In genomic region chr13:48580185-48580803, GRCh38 we compare ENCODE assay signal across 8 cellular contexts. TPM values are rescaled to one million over a fixed set of nuclear protein-coding genes. Genes with fewer than 3 reads are reported as not detected.
DNase-seq lines count a peak whose midpoint lies in the region; ATAC-seq and TF ChIP-seq lines count a peak whose summit lies in the region.

No MANE protein-coding gene starts in this region.

- POLR2A ChIA-PET in AG04450 (lab: Yijun Ruan, JAX), result interaction anchor here (0.7 to 1.0 kb wide), 3 partner anchors 13 to 48 kb away, joined by 3 to 6 read pairs (median 5); partner anchors contain the start of gene RCBTB2
- POLR2A ChIA-PET in naive thymus-derived CD4-positive, alpha-beta T cell (lab: Charles Lee), result interaction anchor here (0.6 to 2.5 kb wide), 13 partner anchors 47 to 461 kb away, joined by 3 to 27 read pairs (median 4); partner anchors contain the start of gene RCBTB2

- H3K4me3 ChIP-seq in AG04450 (ENCODE audit: low read depth, low read length) (no peak overlapping the region), epithelial cell of esophagus (ENCODE audit: low read length) (no peak overlapping the region)
- no peak overlapping the region for H3K4me3 ChIP-seq in naive thymus-derived CD4-positive, alpha-beta T cell (ENCODE audit: low read length)

- DNase-seq in AG04450 (ENCODE audit: low read depth, low spot score) (peak; percentile 11), GM20000 (ENCODE audit: low spot score) (no peak), NCI-H774 (lab: John Stamatoyannopoulos, UW) (peak; percentile 7), epithelial cell of esophagus (ENCODE audit: low read depth) (peak; percentile 70), mesenteric fat pad (ENCODE audit: low spot score) (no peak)
- peak; percentile 50 to 60 for DNase-seq in activated CD8-positive, alpha-beta memory T cell treated with anti-CD3 and anti-CD28 coated beads for 4 hours (ENCODE audit: low read depth in 2 of 2)
- peak; percentile 44 to 79 (median 61) for DNase-seq in naive thymus-derived CD4-positive, alpha-beta T cell
- DNase-seq in stimulated activated naive CD8-positive, alpha-beta T cell treated with anti-CD3 and anti-CD28 coated beads, Interleukin-15, amount 100 ng/mL, for 72 hours, result peak; percentile 39 to 45

- no peak overlapping the region for H3K27ac Mint-ChIP-seq in naive thymus-derived CD4-positive, alpha-beta T cell
- no peak overlapping the region for H3K27ac Mint-ChIP-seq in stimulated activated naive CD8-positive, alpha-beta T cell treated with anti-CD3 and anti-CD28 coated beads, Interleukin-15, amount 100 ng/mL, for 72 hours

- H3K36me3 Mint-ChIP-seq in naive thymus-derived CD4-positive, alpha-beta T cell, result peaks cover 0 to 2% (median 0%) of the 10 kb centered on the region in 5 donors

- peaks cover 0 to 25% (median 6%) of the 10 kb centered on the region in 7 donors for H3K4me1 Mint-ChIP-seq in naive thymus-derived CD4-positive, alpha-beta T cell
- H3K4me1 Mint-ChIP-seq in stimulated activated naive CD8-positive, alpha-beta T cell treated with anti-CD3 and anti-CD28 coated beads, Interleukin-15, amount 100 ng/mL, for 72 hours, result no peaks in the 10 kb centered on the region

- CTCF ChIA-PET in AG04450 (lab: Charles Lee), result interaction anchor here (0.5 to 9.5 kb wide), 82 partner anchors 8 to 588 kb away, joined by 3 to 182 read pairs (median 4); partner anchors contain the start of genes ITM2B, MED4, NUDT15 and RCBTB2
- CTCF ChIA-PET in naive thymus-derived CD4-positive, alpha-beta T cell (lab: Charles Lee), result interaction anchor here (0.6 to 7.7 kb wide), 29 partner anchors 10 to 608 kb away, joined by 3 to 126 read pairs (median 4); partner anchors contain the start of genes LPAR6 and NUDT15

- intact Hi-C loops in naive thymus-derived CD4-positive, alpha-beta T cell (cut with micrococcal nuclease), result loop anchor here (1.0 to 10.0 kb wide), 11 partner anchors 18 to 485 kb away; partner anchors contain the start of genes ITM2B (in 1 of the 2) and MED4 (in 1 of the 2)

- no peaks in the 10 kb centered on the region for H3K36me3 ChIP-seq in naive thymus-derived CD4-positive, alpha-beta T cell (ENCODE audit: control insufficient read depth in 2 of 3, insufficient read depth in 3 of 3, low read length in 3 of 3)

- no peak overlapping the region for H3K4me3 Mint-ChIP-seq in naive thymus-derived CD4-positive, alpha-beta T cell
- no peak overlapping the region for H3K4me3 Mint-ChIP-seq in stimulated activated naive CD8-positive, alpha-beta T cell treated with anti-CD3 and anti-CD28 coated beads, Interleukin-15, amount 100 ng/mL, for 72 hours

- peaks cover 0 to 6% of the 10 kb centered on the region in 2 donors for H3K4me1 ChIP-seq in naive thymus-derived CD4-positive, alpha-beta T cell (ENCODE audit: control insufficient read depth in 2 of 2, insufficient read depth in 2 of 2, low read length in 2 of 2)

- H3K27ac ChIP-seq in AG04450 (ENCODE audit: low read depth, low read length), result no peak overlapping the region
- no peak overlapping the region for H3K27ac ChIP-seq in naive thymus-derived CD4-positive, alpha-beta T cell (ENCODE audit: low read depth, low read length)

- ATAC-seq in naive thymus-derived CD4-positive, alpha-beta T cell, result peak; percentile 84
- ATAC-seq in stimulated activated naive CD8-positive, alpha-beta T cell treated with anti-CD3 and anti-CD28 coated beads, Interleukin-15, amount 100 ng/mL, for 72 hours, result no peak

- no peaks in the 10 kb centered on the region for H3K9me3 Mint-ChIP-seq in naive thymus-derived CD4-positive, alpha-beta T cell
- H3K9me3 Mint-ChIP-seq in stimulated activated naive CD8-positive, alpha-beta T cell treated with anti-CD3 and anti-CD28 coated beads, Interleukin-15, amount 100 ng/mL, for 72 hours, result no peaks in the 10 kb centered on the region

- no peaks in the 10 kb centered on the region for H3K9me3 ChIP-seq in AG04450 (ENCODE audit: control insufficient read depth, insufficient read depth, low read length)
- H3K9me3 ChIP-seq in naive thymus-derived CD4-positive, alpha-beta T cell (ENCODE audit: control insufficient read depth in 2 of 3, low read length in 3 of 3), result no peaks in the 10 kb centered on the region

- TF ChIP-seq CTCF in AG04450 (IDR thresholded peaks at IDR 0.05; ENCODE audit: low read depth, low read length) (peak; percentile 73), GM20000 (IDR thresholded peaks at IDR 0.05; ENCODE audit: extremely low read depth, missing control alignments) (peak; percentile 37), epithelial cell of esophagus (IDR thresholded peaks at IDR 0.05; ENCODE audit: insufficient read depth, low read depth, low read length, missing control alignments) (peak; percentile 70)

- H3K27me3 Mint-ChIP-seq in naive thymus-derived CD4-positive, alpha-beta T cell, result peaks cover 0 to 68% (median 3%) of the 10 kb centered on the region in 5 donors
- H3K27me3 Mint-ChIP-seq in stimulated activated naive CD8-positive, alpha-beta T cell treated with anti-CD3 and anti-CD28 coated beads, Interleukin-15, amount 100 ng/mL, for 72 hours, result peaks cover 75% of the 10 kb centered on the region

- H3K27me3 ChIP-seq in AG04450 (ENCODE audit: control insufficient read depth, insufficient read depth, low read length), result peaks cover 12% of the 10 kb centered on the region
- no peaks in the 10 kb centered on the region for H3K27me3 ChIP-seq in naive thymus-derived CD4-positive, alpha-beta T cell (ENCODE audit: control insufficient read depth in 2 of 2, insufficient read depth in 2 of 2, low read length in 2 of 2)

RNA-seq across cellular contexts. Expression of gene RCBTB2, which starts 47.4 kb away (rescaled TPM):
- 8.6 and 10.9 TPM in 2 replicates for polyA plus RNA-seq in AG04450 (2011; rRNA removed)
- 5.8 and 7.2 TPM in 2 replicates for polyA minus RNA-seq in AG04450 (2011; rRNA and poly(A)+ RNA removed)
- total RNA-seq in naive thymus-derived CD4-positive, alpha-beta T cell, result 10 to 100 TPM in 3 of 5 experiments, 1 to 10 TPM in 2; 7.6 to 17.8 (median 10.1) TPM
- 10 to 100 TPM; 14.6 to 19.7 TPM for polyA plus RNA-seq in naive thymus-derived CD4-positive, alpha-beta T cell
- 11.8 TPM for total RNA-seq in mesenteric fat pad

Comparison
In these comparisons a context has a peak if more than half of its experiments do, and no peak if none do; other contexts are left out.
1. DNase-seq: peak in AG04450 (single experiment), NCI-H774 (single experiment), activated CD8-positive, alpha-beta memory T cell treated with anti-CD3 and anti-CD28 coated beads for 4 hours (2 of 2), epithelial cell of esophagus (single experiment), naive thymus-derived CD4-positive, alpha-beta T cell (9 of 9) and stimulated activated naive CD8-positive, alpha-beta T cell treated with anti-CD3 and anti-CD28 coated beads, Interleukin-15, amount 100 ng/mL, for 72 hours (2 of 2); none in GM20000 (single experiment) and mesenteric fat pad (single experiment).
2. Peak in every context shown above with its lines, with median percentiles within 50 percentile points of each other: CTCF ChIP-seq.